Comparison of ENCODE assay signal across 16 cellular contexts in the genomic region with DNA sequence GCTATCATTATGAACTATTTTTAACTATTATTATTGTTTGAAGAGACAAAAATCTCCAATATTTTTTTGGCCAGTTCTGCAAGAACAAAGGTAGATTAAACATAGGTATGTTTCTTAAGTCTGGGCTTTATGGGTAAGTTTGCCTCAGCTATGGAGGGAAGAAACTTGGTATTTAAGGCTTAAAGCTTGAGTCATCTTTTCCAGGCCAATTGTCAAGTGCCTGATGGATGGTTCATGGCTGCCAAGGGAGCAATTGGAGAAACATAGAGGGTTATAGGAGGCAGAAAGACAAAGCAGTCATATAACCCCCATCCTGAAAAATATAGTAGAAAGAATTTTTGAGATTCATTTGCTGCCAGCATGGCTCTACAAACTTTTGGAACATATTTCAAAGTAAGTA. TPM values are rescaled to one million over a fixed set of nuclear protein-coding genes. Genes with fewer than 3 reads are reported as not detected.
A peak's percentile ranks its signal among the peaks of the same experiment; 100 is the strongest.
DNase-seq lines count a peak whose midpoint lies in the region; ATAC-seq and TF ChIP-seq lines count a peak whose summit lies in the region.
"Had no signal": no experiment of that assay in that cellular context is flagged by ENCODE, and none has a peak within 500 bp of the region (broad histone marks: within the 10 kb centered on the region; RNA-seq: fewer than 3 reads in every experiment).

No MANE protein-coding gene starts in this region.

- no peak for TF ChIP-seq EP300 in sigmoid colon (IDR thresholded peaks at IDR 0.05)

- ATAC-seq in SK-N-SH treated with all-trans-retinoic acid at 6 μM for 48 hours (peak; percentile 90), HG03175 (IDR thresholded peaks at IDR 0.05; ENCODE audit: unreplicated experiment) (no peak), HG02763 (IDR thresholded peaks at IDR 0.05; ENCODE audit: unreplicated experiment) (no peak), HG03025 (IDR thresholded peaks at IDR 0.05; ENCODE audit: low FRiP score, unreplicated experiment) (no peak)

- H3K27ac ChIP-seq in sigmoid colon: peak overlapping the region in 3 of 4 donors; percentile 33 to 55 (median 34)

- TF ChIP-seq POLR2A in sigmoid colon (IDR thresholded peaks at IDR 0.05): no peak

- no peak for TF ChIP-seq CTCF in fibroblast of mammary gland (conservative IDR thresholded peaks at IDR 0.05; ENCODE audit: control insufficient read depth, insufficient read depth, low read depth, low read length)
- TF ChIP-seq CTCF in sigmoid colon (IDR thresholded peaks at IDR 0.05): no peak

- H3K4me3 ChIP-seq in fibroblast of mammary gland (ENCODE audit: control insufficient read depth, low read depth, low read length) (no peak overlapping the region), sigmoid colon (no peak overlapping the region)

- H3K4me1 ChIP-seq in sigmoid colon: peaks cover 0 to 13% (median 9%) of the 10 kb centered on the region in 4 donors

- H3K9me3 ChIP-seq in sigmoid colon: no peaks in the 10 kb centered on the region

- no peaks in the 10 kb centered on the region for H3K36me3 ChIP-seq in sigmoid colon

- H3K27me3 ChIP-seq in sigmoid colon: no peaks in the 10 kb centered on the region

- DNase-seq in EL: peak; percentile 66
- DNase-seq in fibroblast of mammary gland (ENCODE audit: low read depth): peak; percentile 85
- DNase-seq in sigmoid colon: no peak
- DNase-seq in putamen (ENCODE audit: low spot score): no peak
- DNase-seq: activated CD4-positive, alpha-beta T cell treated with anti-CD3 and anti-CD28 coated beads, Interleukin-2, amount 50 U/mL, for 48 hours; activated effector memory CD4-positive, alpha-beta T cell treated with Interleukin-2 at 50 U/mL for 16 hours; CD4-positive, CD25-positive, alpha-beta regulatory T cell; cerebellar nuclear complex; H9; stimulated activated naive CD4-positive, alpha-beta T cell; T-helper 2 cell had no signal

- intact Hi-C loops in sigmoid colon (cut with DNase I): no loop called here

TF ChIP-seq in SK-N-SH treated with all-trans-retinoic acid at 6 μM for 48 hours, 23 proteins besides CTCF, POLR2A, EP300 and RAD21:
- TF ChIP-seq ZNF8 (CRISPR knock-in tag; IDR thresholded peaks at IDR 0.05): no peak
- TF ChIP-seq, protein P1, sequence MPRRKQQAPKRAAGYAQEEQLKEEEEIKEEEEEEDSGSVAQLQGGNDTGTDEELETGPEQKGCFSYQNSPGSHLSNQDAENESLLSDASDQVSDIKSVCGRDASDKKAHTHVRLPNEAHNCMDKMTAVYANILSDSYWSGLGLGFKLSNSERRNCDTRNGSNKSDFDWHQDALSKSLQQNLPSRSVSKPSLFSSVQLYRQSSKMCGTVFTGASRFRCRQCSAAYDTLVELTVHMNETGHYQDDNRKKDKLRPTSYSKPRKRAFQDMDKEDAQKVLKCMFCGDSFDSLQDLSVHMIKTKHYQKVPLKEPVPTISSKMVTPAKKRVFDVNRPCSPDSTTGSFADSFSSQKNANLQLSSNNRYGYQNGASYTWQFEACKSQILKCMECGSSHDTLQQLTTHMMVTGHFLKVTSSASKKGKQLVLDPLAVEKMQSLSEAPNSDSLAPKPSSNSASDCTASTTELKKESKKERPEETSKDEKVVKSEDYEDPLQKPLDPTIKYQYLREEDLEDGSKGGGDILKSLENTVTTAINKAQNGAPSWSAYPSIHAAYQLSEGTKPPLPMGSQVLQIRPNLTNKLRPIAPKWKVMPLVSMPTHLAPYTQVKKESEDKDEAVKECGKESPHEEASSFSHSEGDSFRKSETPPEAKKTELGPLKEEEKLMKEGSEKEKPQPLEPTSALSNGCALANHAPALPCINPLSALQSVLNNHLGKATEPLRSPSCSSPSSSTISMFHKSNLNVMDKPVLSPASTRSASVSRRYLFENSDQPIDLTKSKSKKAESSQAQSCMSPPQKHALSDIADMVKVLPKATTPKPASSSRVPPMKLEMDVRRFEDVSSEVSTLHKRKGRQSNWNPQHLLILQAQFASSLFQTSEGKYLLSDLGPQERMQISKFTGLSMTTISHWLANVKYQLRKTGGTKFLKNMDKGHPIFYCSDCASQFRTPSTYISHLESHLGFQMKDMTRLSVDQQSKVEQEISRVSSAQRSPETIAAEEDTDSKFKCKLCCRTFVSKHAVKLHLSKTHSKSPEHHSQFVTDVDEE (CRISPR knock-in tag; IDR thresholded peaks at IDR 0.05): no peak
- TF ChIP-seq ZNF565 (CRISPR knock-in tag; conservative IDR thresholded peaks at IDR 0.05; ENCODE audit: low read depth): no peak
- TF ChIP-seq ESRRG (CRISPR knock-in tag; IDR thresholded peaks at IDR 0.05): no peak
- TF ChIP-seq PPARA (CRISPR knock-in tag; IDR thresholded peaks at IDR 0.05; ENCODE audit: borderline replicate concordance): no peak
- no peak for TF ChIP-seq ARNTL (CRISPR knock-in tag; IDR thresholded peaks at IDR 0.05; ENCODE audit: borderline replicate concordance, low read depth)
- no peak for TF ChIP-seq ZNF70 (CRISPR knock-in tag; IDR thresholded peaks at IDR 0.05)
- no peak for TF ChIP-seq GLIS3 (CRISPR knock-in tag; IDR thresholded peaks at IDR 0.05)
- TF ChIP-seq ZFP30 (CRISPR knock-in tag; IDR thresholded peaks at IDR 0.05): no peak
- TF ChIP-seq TCF4 (CRISPR knock-in tag; IDR thresholded peaks at IDR 0.05; ENCODE audit: borderline replicate concordance): no peak
- TF ChIP-seq BACH2 (CRISPR knock-in tag; IDR thresholded peaks at IDR 0.05; ENCODE audit: borderline replicate concordance): no peak
- TF ChIP-seq, protein P2, sequence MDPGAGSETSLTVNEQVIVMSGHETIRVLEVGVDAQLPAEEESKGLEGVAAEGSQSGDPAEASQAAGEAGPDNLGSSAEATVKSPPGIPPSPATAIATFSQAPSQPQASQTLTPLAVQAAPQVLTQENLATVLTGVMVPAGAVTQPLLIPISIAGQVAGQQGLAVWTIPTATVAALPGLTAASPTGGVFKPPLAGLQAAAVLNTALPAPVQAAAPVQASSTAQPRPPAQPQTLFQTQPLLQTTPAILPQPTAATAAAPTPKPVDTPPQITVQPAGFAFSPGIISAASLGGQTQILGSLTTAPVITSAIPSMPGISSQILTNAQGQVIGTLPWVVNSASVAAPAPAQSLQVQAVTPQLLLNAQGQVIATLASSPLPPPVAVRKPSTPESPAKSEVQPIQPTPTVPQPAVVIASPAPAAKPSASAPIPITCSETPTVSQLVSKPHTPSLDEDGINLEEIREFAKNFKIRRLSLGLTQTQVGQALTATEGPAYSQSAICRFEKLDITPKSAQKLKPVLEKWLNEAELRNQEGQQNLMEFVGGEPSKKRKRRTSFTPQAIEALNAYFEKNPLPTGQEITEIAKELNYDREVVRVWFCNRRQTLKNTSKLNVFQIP (CRISPR knock-in tag; IDR thresholded peaks at IDR 0.05; ENCODE audit: borderline replicate concordance, low read depth): no peak
- TF ChIP-seq, protein P3, sequence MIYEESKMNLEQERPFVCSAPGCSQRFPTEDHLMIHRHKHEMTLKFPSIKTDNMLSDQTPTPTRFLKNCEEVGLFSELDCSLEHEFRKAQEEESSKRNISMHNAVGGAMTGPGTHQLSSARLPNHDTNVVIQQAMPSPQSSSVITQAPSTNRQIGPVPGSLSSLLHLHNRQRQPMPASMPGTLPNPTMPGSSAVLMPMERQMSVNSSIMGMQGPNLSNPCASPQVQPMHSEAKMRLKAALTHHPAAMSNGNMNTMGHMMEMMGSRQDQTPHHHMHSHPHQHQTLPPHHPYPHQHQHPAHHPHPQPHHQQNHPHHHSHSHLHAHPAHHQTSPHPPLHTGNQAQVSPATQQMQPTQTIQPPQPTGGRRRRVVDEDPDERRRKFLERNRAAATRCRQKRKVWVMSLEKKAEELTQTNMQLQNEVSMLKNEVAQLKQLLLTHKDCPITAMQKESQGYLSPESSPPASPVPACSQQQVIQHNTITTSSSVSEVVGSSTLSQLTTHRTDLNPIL (CRISPR knock-in tag; IDR thresholded peaks at IDR 0.05; ENCODE audit: low read depth): no peak
- no peak for TF ChIP-seq ISL1 (CRISPR knock-in tag; IDR thresholded peaks at IDR 0.05)

RNA-seq across cellular contexts. Expression of a gene that starts 7.2 kb away (rescaled TPM):
- 10 to 100 TPM in 3 of 4 donors, 1 to 10 TPM in 1; 6.0 to 39.6 (median 25.6) TPM for total RNA-seq in sigmoid colon
- under 1 TPM in 1 of 3 donors, not detected in 2; 0.42 TPM for polyA plus RNA-seq in sigmoid colon
- total RNA-seq: HT-29 had no signal

Comparison
In these comparisons a context has a peak if more than half of its experiments do, and no peak if none do; other contexts are left out.
1. DNase-seq: peak in EL (single experiment) and fibroblast of mammary gland (single experiment); none in sigmoid colon (single experiment) and putamen (single experiment).